Comparison of ENCODE assay signal across 12 cellular contexts in the genomic region with DNA sequence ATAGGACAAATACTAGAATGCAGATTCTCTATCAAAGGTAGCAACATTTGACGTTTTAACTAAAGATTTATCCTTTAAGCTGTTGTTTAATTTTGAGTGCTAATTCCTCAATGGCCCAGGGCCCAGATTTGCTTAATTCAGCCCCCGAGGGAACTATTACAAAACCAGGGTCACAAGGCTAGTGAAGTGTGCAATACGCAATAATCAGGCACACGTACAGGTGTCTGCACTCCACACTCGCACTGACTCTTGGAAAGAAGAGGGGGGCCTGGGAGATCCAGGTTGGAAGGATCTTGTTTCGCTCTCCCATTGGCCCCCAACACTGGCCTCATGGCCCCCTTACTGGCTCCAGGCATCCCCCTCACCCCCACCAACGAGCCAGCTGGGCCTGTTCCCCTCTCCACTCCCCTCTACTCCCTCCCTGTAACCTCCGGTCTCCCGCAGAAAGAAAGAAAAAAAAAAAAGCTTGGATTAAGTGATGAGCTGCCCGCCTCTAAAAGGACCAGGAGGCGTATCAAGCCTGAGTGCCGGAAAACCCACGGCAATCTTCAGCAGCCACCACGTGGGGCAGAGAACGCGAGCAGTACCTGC. TPM values are rescaled to one million over a fixed set of nuclear protein-coding genes. Genes with fewer than 3 reads are reported as not detected.
DNase-seq lines count a peak whose midpoint lies in the region; ATAC-seq and TF ChIP-seq lines count a peak whose summit lies in the region.
"Had no signal": no experiment of that assay in that cellular context is flagged by ENCODE, and none has a peak within 500 bp of the region (broad histone marks: within the 10 kb centered on the region; RNA-seq: fewer than 3 reads in every experiment).

No MANE protein-coding gene starts in this region.

- no peaks in the 10 kb centered on the region for H3K36me3 ChIP-seq in BLaER1 treated with 17β-estradiol and CSF1 and Interleukin-3, amounts not matched to agents 10 nM and 100 nM
- no peaks in the 10 kb centered on the region for H3K36me3 ChIP-seq in MM.1S (replicated peaks; ENCODE audit: insufficient read depth, low read length)
- no peaks in the 10 kb centered on the region for H3K36me3 ChIP-seq in endocrine pancreas (ENCODE audit: control insufficient read depth, insufficient read depth, low read length)

- peaks cover 41% of the 10 kb centered on the region for H3K27me3 Mint-ChIP-seq in mesothelial cell of epicardium (ENCODE audit: low read depth)
- peaks cover 14% of the 10 kb centered on the region for H3K27me3 Mint-ChIP-seq in activated T-cell treated with anti-CD3 and anti-CD28 coated beads, Interleukin-2, amount 50 U/mL, for 72 hours (ENCODE audit: low read depth)

- no peaks in the 10 kb centered on the region; a peak in 2 of 22 replicates for H4K20me1 ChIP-seq in BLaER1 treated with 17β-estradiol and CSF1 and Interleukin-3, amounts not matched to agents 10 nM and 100 nM
- no peaks in the 10 kb centered on the region for H4K20me1 ChIP-seq in MM.1S (ENCODE audit: insufficient read depth, low read length)

- H3K9me3 ChIP-seq in BLaER1 treated with 17β-estradiol and CSF1 and Interleukin-3, amounts not matched to agents 10 nM and 100 nM (replicated peaks in 1 of 11), result peaks cover 0 to 4% (median 0%) of the 10 kb centered on the region in 11 experiments; a peak in 2 of 22 replicates
- H3K9me3 ChIP-seq in MM.1S (replicated peaks; ENCODE audit: insufficient read depth, low read length), result no peaks in the 10 kb centered on the region
- no peaks in the 10 kb centered on the region for H3K9me3 ChIP-seq in endocrine pancreas (ENCODE audit: control insufficient read depth, low read length)

- peak overlapping the region; percentile 76 for H2AFZ ChIP-seq in MM.1S (ENCODE audit: low read length)

- no peaks in the 10 kb centered on the region for H3K79me2 ChIP-seq in MM.1S (ENCODE audit: low read length)

- H3K4me2 ChIP-seq in BLaER1 treated with 17β-estradiol and CSF1 and Interleukin-3, amounts not matched to agents 10 nM and 100 nM, result peak overlapping the region; percentile 60 to 84 (median 76)
- H3K4me2 ChIP-seq in MM.1S (ENCODE audit: low read depth, low read length), result peak overlapping the region; percentile 96

- TF ChIP-seq CTCF in MM.1S (IDR thresholded peaks at IDR 0.05; ENCODE audit: low read length) (no peak), mesothelial cell of epicardium (IDR thresholded peaks at IDR 0.05; ENCODE audit: unreplicated experiment) (no peak), GM13977 (IDR thresholded peaks at IDR 0.05; ENCODE audit: extremely low read depth, insufficient read depth, missing control alignments) (no peak)

- no peak overlapping the region for H3K9ac ChIP-seq in BLaER1 treated with 17β-estradiol and CSF1 and Interleukin-3, amounts not matched to agents 10 nM and 100 nM
- H3K9ac ChIP-seq in MM.1S (ENCODE audit: low read length), result peak overlapping the region; percentile 2; the same call in 1 of the 2 replicates
- peak overlapping the region; percentile 10 for H3K9ac ChIP-seq in endocrine pancreas (ENCODE audit: control insufficient read depth, insufficient read depth, low read length)

- no peaks in the 10 kb centered on the region for H3F3A ChIP-seq in MM.1S (ENCODE audit: insufficient read depth, low read length)

- no peak overlapping the region for H3K27ac ChIP-seq in BLaER1 treated with 17β-estradiol and CSF1 and Interleukin-3, amounts not matched to agents 10 nM and 100 nM
- no peak overlapping the region for H3K27ac ChIP-seq in MM.1S (ENCODE audit: low read length)

- DNase-seq in MM.1S (no peak), mesothelial cell of epicardium (ENCODE audit: low spot score in 2 of 2, unreplicated experiment in 2 of 2) (no peak), mucosa of gallbladder (ENCODE audit: low spot score) (no peak), GM13977 (ENCODE audit: low spot score) (no peak)
- DNase-seq in activated T-cell treated with anti-CD3 and anti-CD28 coated beads, Interleukin-2, amount 50 U/mL, for 72 hours, result no peak
- DNase-seq: activated CD4-positive, alpha-beta T cell treated with anti-CD3 and anti-CD28 coated beads for 4 hours; activated gamma-delta T cell treated with Interleukin-2 at 50 U/mL for 16 hours; SHP77 had no signal

- H3K27me3 ChIP-seq in BLaER1 treated with 17β-estradiol and CSF1 and Interleukin-3, amounts not matched to agents 10 nM and 100 nM, result peaks cover 58 to 77% (median 70%) of the 10 kb centered on the region in 11 experiments
- H3K27me3 ChIP-seq in MM.1S (replicated peaks; ENCODE audit: insufficient read depth, low read length) (peaks cover 31% of the 10 kb centered on the region), endocrine pancreas (ENCODE audit: control insufficient read depth, insufficient read depth, low read length) (no peaks in the 10 kb centered on the region)

- H3K36me3 Mint-ChIP-seq in mesothelial cell of epicardium, result no peaks in the 10 kb centered on the region
- no peaks in the 10 kb centered on the region for H3K36me3 Mint-ChIP-seq in activated T-cell treated with anti-CD3 and anti-CD28 coated beads, Interleukin-2, amount 50 U/mL, for 72 hours (ENCODE audit: insufficient read depth in 2 of 2)

- peaks cover 0 to 8% (median 6%) of the 10 kb centered on the region in 10 experiments; a peak in 8 of 20 replicates for H3K4me1 ChIP-seq in BLaER1 treated with 17β-estradiol and CSF1 and Interleukin-3, amounts not matched to agents 10 nM and 100 nM
- no peaks in the 10 kb centered on the region; the same call in 1 of the 2 replicates for H3K4me1 ChIP-seq in MM.1S (ENCODE audit: low read length)
- H3K4me1 ChIP-seq in endocrine pancreas (ENCODE audit: control insufficient read depth, insufficient read depth, low read length), result no peaks in the 10 kb centered on the region

- H3K9me2 ChIP-seq in MM.1S (replicated peaks; ENCODE audit: insufficient read depth, low read length), result no peaks in the 10 kb centered on the region

- peak overlapping the region; percentile 37 for H3K4me3 Mint-ChIP-seq in mesothelial cell of epicardium
- no peak overlapping the region for H3K4me3 Mint-ChIP-seq in activated T-cell treated with anti-CD3 and anti-CD28 coated beads, Interleukin-2, amount 50 U/mL, for 72 hours
- H3K4me3 Mint-ChIP-seq: dendritic cell treated with granulocyte-macrophage colony-stimulating factor and Interleukin-4, amounts not matched to agents 40 ng/mL and 50 ng/mL, for 4 days had no signal

- H3K9me3 Mint-ChIP-seq in mesothelial cell of epicardium, result no peaks in the 10 kb centered on the region
- H3K9me3 Mint-ChIP-seq in activated T-cell treated with anti-CD3 and anti-CD28 coated beads, Interleukin-2, amount 50 U/mL, for 72 hours, result no peaks in the 10 kb centered on the region
- H3K9me3 Mint-ChIP-seq: dendritic cell treated with granulocyte-macrophage colony-stimulating factor and Interleukin-4, amounts not matched to agents 40 ng/mL and 50 ng/mL, for 4 days had no signal

- H3K27ac Mint-ChIP-seq in mesothelial cell of epicardium, result no peak overlapping the region
- no peak overlapping the region for H3K27ac Mint-ChIP-seq in activated T-cell treated with anti-CD3 and anti-CD28 coated beads, Interleukin-2, amount 50 U/mL, for 72 hours
- H3K27ac Mint-ChIP-seq: dendritic cell treated with granulocyte-macrophage colony-stimulating factor and Interleukin-4, amounts not matched to agents 40 ng/mL and 50 ng/mL, for 4 days had no signal

- in situ Hi-C loops in GM13977 (cut with MboI; ENCODE audit: low pct_unique_long_range_greater_than_20kb, low sequenced_read_pairs, unreplicated experiment), result no loop called here

- no peak for ATAC-seq in activated T-cell treated with anti-CD3 and anti-CD28 coated beads, Interleukin-2, amount 50 U/mL, for 72 hours (replicated peaks in 1 of 2)
- no peak for ATAC-seq in GM18520 (IDR thresholded peaks at IDR 0.05; ENCODE audit: unreplicated experiment)

- H3K4me3 ChIP-seq in BLaER1 treated with 17β-estradiol and CSF1 and Interleukin-3, amounts not matched to agents 10 nM and 100 nM, result peak overlapping the region; percentile 31 to 61 (median 40); a peak in 18 of 20 replicates
- H3K4me3 ChIP-seq in MM.1S (ENCODE audit: low read length) (peak overlapping the region; percentile 52), endocrine pancreas (ENCODE audit: control insufficient read depth, insufficient read depth, low read length) (peak overlapping the region; percentile 12)

- H3K4me1 Mint-ChIP-seq in mesothelial cell of epicardium, result peaks cover 7% of the 10 kb centered on the region
- H3K4me1 Mint-ChIP-seq in activated T-cell treated with anti-CD3 and anti-CD28 coated beads, Interleukin-2, amount 50 U/mL, for 72 hours (ENCODE audit: low read depth), result no peaks in the 10 kb centered on the region

RNA-seq across cellular contexts. Expression of gene KIRREL3, which starts 2.2 kb away (rescaled TPM):
- total RNA-seq in mesothelial cell of epicardium, result 0.31 to 1.8 TPM (median 0.95 TPM) in 3 replicates
- total RNA-seq in activated T-cell treated with anti-CD3 and anti-CD28 coated beads, Interleukin-2, amount 50 U/mL, for 72 hours, result not detected
- total RNA-seq in mucosa of gallbladder, result 0.66 TPM

Comparison
In these comparisons a context has a peak if more than half of its experiments do, and no peak if none do; other contexts are left out.
1. H3K9ac ChIP-seq: peak in MM.1S (single experiment) and endocrine pancreas (single experiment); none in BLaER1 treated with 17β-estradiol and CSF1 and Interleukin-3, amounts not matched to agents 10 nM and 100 nM (0 of 11).
2. Peak in every context shown above with its lines, with median percentiles within 50 percentile points of each other: H3K4me3 ChIP-seq.